In genomic region chr14:24806061-24806678, GRCh38 we compare ENCODE assay signal across 8 cellular contexts.
DNase-seq lines count a peak whose midpoint lies in the region; ATAC-seq, FAIRE-seq and TF ChIP-seq lines count a peak whose summit lies in the region.

No MANE protein-coding gene starts in this region.

- no peaks in the 10 kb centered on the region for H4K20me1 ChIP-seq in HepG2 (ENCODE audit: insufficient read depth, low read length)

- H3K9ac ChIP-seq in HepG2 (ENCODE audit: insufficient read depth, low read depth, low read length) = no peak overlapping the region

- peak; percentile 99 for TF ChIP-seq RAD21 in HepG2 (CRISPR knock-in tag; IDR thresholded peaks at IDR 0.05)

- TF ChIP-seq EP300 in HepG2 (IDR thresholded peaks at IDR 0.05; ENCODE audit: low read depth in 2 of 2, low read length in 2 of 2) (no peak), HepG2 (CRISPR knock-in tag; IDR thresholded peaks at IDR 0.05; ENCODE audit: borderline replicate concordance) (no peak)

- peak; percentile 40 for DNase-seq in ACHN
- DNase-seq in GM12891 (ENCODE audit: insufficient read length, low spot score) = peak; percentile 12
- peak; percentile 46 for DNase-seq in HuH-7 (ENCODE audit: low spot score)
- peak; percentile 39 for DNase-seq in SHP77 treated with DMSO at 0.1 percent for 48 hours (lab: John Stamatoyannopoulos, UW)
- peak; percentile 75 for DNase-seq in choroid plexus epithelial cell (ENCODE audit: low read depth)
- DNase-seq in HepG2 (ENCODE audit: low spot score) = peak; percentile 88
- DNase-seq in stimulated activated CD8-positive, alpha-beta memory T cell treated with anti-CD3 and anti-CD28 coated beads, Interleukin-7, amount 100 ng/mL, for 24 hours (ENCODE audit: low read depth) = peak; percentile 12
- no peak for DNase-seq in GOT3 (lab: John Stamatoyannopoulos, UW)

- no TSS peak for BruUV-seq in HepG2 (replicated peaks; lab: Mats Ljungman, UMichigan)

- ATAC-seq in HepG2 = peak; percentile 81

- CTCF ChIA-PET in HepG2 (lab: Yijun Ruan, JAX; ENCODE audit: low intra/inter-chr PET ratio, low total read pairs) = interaction anchor here (0.7 to 6.3 kb wide), 14 partner anchors 11 to 595 kb away, joined by 3 to 94 read pairs (median 6); partner anchors contain the start of gene STXBP6

- FAIRE-seq in GM12891 (lab: Jason Lieb, UNC) (peak; percentile 78), HepG2 (lab: Jason Lieb, UNC) (peak; percentile 60)

- in situ Hi-C loops in ACHN (cut with HindIII; ENCODE audit: low pct_ligation_motif_present, low pct_unique_long_range_greater_than_20kb, low sequenced_read_pairs) (no loop called here), HepG2 (cut with HindIII; ENCODE audit: extremely low pct_ligation_motif_present, low pct_unique_long_range_greater_than_20kb) (loop anchor here (5.0 kb wide), 2 partner anchors 236 to 326 kb away; no protein-coding TSS in a partner anchor)

- no peaks in the 10 kb centered on the region for H3K9me3 ChIP-seq in HepG2 (ENCODE audit: low read length)

- no peaks in the 10 kb centered on the region for H3K27me3 ChIP-seq in HepG2 (ENCODE audit: control insufficient read depth in 1 of 2, insufficient read depth in 2 of 2, low read length in 2 of 2)

- peak; percentile 96 for TF ChIP-seq CTCF in choroid plexus epithelial cell (conservative IDR thresholded peaks at IDR 0.05; ENCODE audit: low read depth, low read length)
- TF ChIP-seq CTCF in HepG2 (CRISPR knock-in tag; IDR thresholded peaks at IDR 0.05) = peak; percentile 99

- peaks cover 58% of the 10 kb centered on the region for H3K4me1 ChIP-seq in HepG2 (ENCODE audit: insufficient read depth, low read length)

- no peaks in the 10 kb centered on the region for H3K79me2 ChIP-seq in HepG2 (ENCODE audit: insufficient read depth, low read length)

- H3K4me2 ChIP-seq in HepG2 (ENCODE audit: low read depth, low read length) = peak overlapping the region; percentile 23; the same call in 1 of the 2 replicates

- intact Hi-C loops in HepG2 (cut with micrococcal nuclease; ENCODE audit: unreplicated experiment) = loop anchor here (1.0 to 5.0 kb wide), 7 partner anchors 36 to 345 kb away; no protein-coding TSS in a partner anchor

- H3K4me3 ChIP-seq in choroid plexus epithelial cell (ENCODE audit: low read depth, low read length) (no peak overlapping the region), HepG2 (replicated peaks in 1 of 3; ENCODE audit: insufficient read depth in 1 of 3, low read depth in 2 of 3, low read length in 3 of 3) (no peak overlapping the region)

- no peaks in the 10 kb centered on the region for H3K36me3 ChIP-seq in HepG2 (replicated peaks in 1 of 2; ENCODE audit: control insufficient read depth in 1 of 2, insufficient read depth in 2 of 2, low read length in 2 of 2)

- TF ChIP-seq POLR2A in GM12891 (IDR thresholded peaks at IDR 0.05; ENCODE audit: low read depth, low read length) (no peak), HepG2 (IDR thresholded peaks at IDR 0.05; ENCODE audit: insufficient read depth in 1 of 2, low read depth in 2 of 2, low read length in 2 of 2) (no peak)

- no peak overlapping the region for H2AFZ ChIP-seq in HepG2 (ENCODE audit: low read length)

- POLR2A ChIA-PET in HepG2 (lab: Yijun Ruan, JAX) = interaction anchor here (0.7 to 5.3 kb wide), 7 partner anchors 10 to 327 kb away, joined by 3 to 43 read pairs (median 13); partner anchors contain the start of gene STXBP6

- WGBS in HepG2 (ENCODE audit: low lambda C conversion rate) = 38% methylated on average over 9 of the region's 9 CpGs

- no peak overlapping the region for H3K27ac ChIP-seq in HepG2 (ENCODE audit: extremely low read length, insufficient read depth, low read length)

TF ChIP-seq in GM12891, 5 proteins besides CTCF, POLR2A, EP300 and RAD21:
- TF ChIP-seq PAX5 (IDR thresholded peaks at IDR 0.05; ENCODE audit: insufficient read depth, low read length, severe bottlenecking) (no peak), TAF1 (IDR thresholded peaks at IDR 0.05; ENCODE audit: low read depth, low read length) (no peak), POU2F2 (IDR thresholded peaks at IDR 0.05; ENCODE audit: low read depth, low read length) (no peak), SPI1 (IDR thresholded peaks at IDR 0.05; ENCODE audit: low read depth, low read length) (no peak), POLR2AphosphoS5 (IDR thresholded peaks at IDR 0.05; ENCODE audit: low read depth, low read length) (no peak)
TF ChIP-seq in GM12891: peak in this region for 0.

TF ChIP-seq in HepG2, 621 proteins besides CTCF, POLR2A, EP300 and RAD21 (continues in another document):
- TF ChIP-seq THRA (CRISPR knock-in tag; IDR thresholded peaks at IDR 0.05; ENCODE audit: borderline replicate concordance) = peak; percentile 86
- peak; percentile 68; the same call in 1 of the 2 replicates for TF ChIP-seq ZNF605 (CRISPR knock-in tag; IDR thresholded peaks at IDR 0.05)
- peak; percentile 91; the same call in 1 of the 2 replicates for TF ChIP-seq ZBTB49 (CRISPR knock-in tag; IDR thresholded peaks at IDR 0.05; ENCODE audit: borderline replicate concordance)
- TF ChIP-seq HDAC1 (CRISPR knock-in tag; IDR thresholded peaks at IDR 0.05) = no peak
- TF ChIP-seq GATAD2A (CRISPR knock-in tag; IDR thresholded peaks at IDR 0.05) = peak; percentile 79
- TF ChIP-seq ZSCAN5A (CRISPR knock-in tag; IDR thresholded peaks at IDR 0.05; ENCODE audit: borderline replicate concordance) = 0 out of 2 replicates have a peak, but pooled peaks have one; percentile 33
- TF ChIP-seq ZNF572 (CRISPR knock-in tag; IDR thresholded peaks at IDR 0.05) = no peak
- TF ChIP-seq ZNF569 (CRISPR knock-in tag; IDR thresholded peaks at IDR 0.05; ENCODE audit: borderline replicate concordance) = 0 out of 2 replicates have a peak, but pooled peaks have one; percentile 58
